17 cellular contexts compared by ENCODE assay signal in genomic region chr3:61141184-61141583, GRCh38.
"Had no signal": no experiment of that assay in that cellular context is flagged by ENCODE, and none has a peak within 500 bp of the region (broad histone marks: within the 10 kb centered on the region; RNA-seq: fewer than 3 reads in every experiment).

No MANE protein-coding gene starts in this region.

- H3K4me3 Mint-ChIP-seq: activated CD8-positive, alpha-beta T cell treated with anti-CD3 and anti-CD28 coated beads for 36 hours; activated naive CD8-positive, alpha-beta T cell treated with anti-CD3 and anti-CD28 coated beads, Interleukin-2, amount 50 U/mL, for 24 hours; immature natural killer cell; naive thymus-derived CD8-positive, alpha-beta T cell; stimulated activated naive B cell treated with anti-CD40 and anti-IgM and Interleukin-4, amounts not matched to agents 10 μg/mL and 1 μg/mL and 100 μg/mL, for 72 hours had no signal

- H3K9me3 ChIP-seq: lower lobe of right lung, sigmoid colon, transverse colon had no signal

- H3K4me1 Mint-ChIP-seq: activated naive CD8-positive, alpha-beta T cell treated with anti-CD3 and anti-CD28 coated beads, Interleukin-2, amount 50 U/mL, for 24 hours; immature natural killer cell; naive thymus-derived CD8-positive, alpha-beta T cell; stimulated activated naive B cell treated with anti-CD40 and anti-IgM and Interleukin-4, amounts not matched to agents 10 μg/mL and 1 μg/mL and 100 μg/mL, for 72 hours had no signal

- H3K9me3 Mint-ChIP-seq: activated CD8-positive, alpha-beta T cell treated with anti-CD3 and anti-CD28 coated beads for 36 hours; activated naive CD8-positive, alpha-beta T cell treated with anti-CD3 and anti-CD28 coated beads, Interleukin-2, amount 50 U/mL, for 24 hours had no signal

- H3K27me3 ChIP-seq: cardiac muscle cell, sigmoid colon, transverse colon had no signal

- H3K36me3 Mint-ChIP-seq: immature natural killer cell; stimulated activated naive B cell treated with anti-CD40 and anti-IgM and Interleukin-4, amounts not matched to agents 10 μg/mL and 1 μg/mL and 100 μg/mL, for 72 hours had no signal

- H3K36me3 ChIP-seq: cardiac muscle cell, lower lobe of right lung, sigmoid colon, transverse colon had no signal

- H3K27ac ChIP-seq: cardiac muscle cell, foreskin keratinocyte, lower lobe of right lung, sigmoid colon, transverse colon, VCaP had no signal

- H3K4me3 ChIP-seq: cardiac muscle cell, lower lobe of right lung, sigmoid colon, transverse colon had no signal

- ATAC-seq: activated CD8-positive, alpha-beta T cell treated with anti-CD3 and anti-CD28 coated beads for 36 hours; activated naive CD8-positive, alpha-beta T cell treated with anti-CD3 and anti-CD28 coated beads, Interleukin-2, amount 50 U/mL, for 24 hours; foreskin keratinocyte; lower lobe of right lung; naive thymus-derived CD8-positive, alpha-beta T cell; stimulated activated naive B cell treated with anti-CD40 and anti-IgM and Interleukin-4, amounts not matched to agents 10 μg/mL and 1 μg/mL and 100 μg/mL, for 72 hours had no signal

- H3K27me3 Mint-ChIP-seq: activated CD8-positive, alpha-beta T cell treated with anti-CD3 and anti-CD28 coated beads for 36 hours; activated naive CD8-positive, alpha-beta T cell treated with anti-CD3 and anti-CD28 coated beads, Interleukin-2, amount 50 U/mL, for 24 hours; naive thymus-derived CD8-positive, alpha-beta T cell; stimulated activated naive B cell treated with anti-CD40 and anti-IgM and Interleukin-4, amounts not matched to agents 10 μg/mL and 1 μg/mL and 100 μg/mL, for 72 hours had no signal

- DNase-seq: activated CD4-positive, alpha-beta T cell treated with anti-CD3 and anti-CD28 coated beads for 4 hours; activated CD8-positive, alpha-beta memory T cell treated with anti-CD3 and anti-CD28 coated beads, Interleukin-2, amount 50 U/mL, for 4 hours; activated CD8-positive, alpha-beta T cell treated with anti-CD3 and anti-CD28 coated beads for 36 hours; activated naive CD4-positive, alpha-beta T cell; activated naive CD8-positive, alpha-beta T cell treated with anti-CD3 and anti-CD28 coated beads, Interleukin-2, amount 50 U/mL, for 24 hours; immature natural killer cell; lower lobe of right lung; naive thymus-derived CD8-positive, alpha-beta T cell; sigmoid colon; stimulated activated CD4-positive, alpha-beta T cell treated with anti-CD3 and anti-CD28 coated beads, Interleukin-2, amount 100 ng/mL, for 24 hours; stimulated activated naive B cell treated with anti-CD40 and anti-IgM and Interleukin-4, amounts not matched to agents 10 μg/mL and 1 μg/mL and 100 μg/mL, for 72 hours; substantia nigra; T1000; transverse colon had no signal

- H3K4me1 ChIP-seq: foreskin keratinocyte, lower lobe of right lung, sigmoid colon, transverse colon had no signal

- H3K27ac Mint-ChIP-seq: activated CD8-positive, alpha-beta T cell treated with anti-CD3 and anti-CD28 coated beads for 36 hours; activated naive CD8-positive, alpha-beta T cell treated with anti-CD3 and anti-CD28 coated beads, Interleukin-2, amount 50 U/mL, for 24 hours; immature natural killer cell; naive thymus-derived CD8-positive, alpha-beta T cell; stimulated activated naive B cell treated with anti-CD40 and anti-IgM and Interleukin-4, amounts not matched to agents 10 μg/mL and 1 μg/mL and 100 μg/mL, for 72 hours had no signal
